In genomic region chr3:172039352-172040077, GRCh38 we compare ENCODE assay signal across 1 cellular context.
TF ChIP-seq lines count a peak whose summit lies in the region.

FNDC3B (plus strand) TSS chr3:172039578; CDS start chr3:172112480, 72,902 bp downstream.

TF ChIP-seq in SK-N-SH, 30 proteins besides CTCF, POLR2A, EP300 and RAD21 (continued from another document):
- TF ChIP-seq REST (IDR thresholded peaks at IDR 0.05; ENCODE audit: low read depth, low read length), result peak; percentile 49
- no peak for TF ChIP-seq IRF3 (IDR thresholded peaks at IDR 0.05; ENCODE audit: low read depth, low read length)
- no peak for TF ChIP-seq NRF1 (IDR thresholded peaks at IDR 0.05; ENCODE audit: low read depth, low read length)
- no peak for TF ChIP-seq NFIC (IDR thresholded peaks at IDR 0.05; ENCODE audit: borderline replicate concordance)
- no peak for TF ChIP-seq GABPA (IDR thresholded peaks at IDR 0.05; ENCODE audit: low read depth)
- no peak for TF ChIP-seq EZH2phosphoT487 (IDR thresholded peaks at IDR 0.05; ENCODE audit: borderline replicate concordance, low read depth)
- TF ChIP-seq MXI1 (IDR thresholded peaks at IDR 0.05; ENCODE audit: low read depth, low read length), result peak; percentile 69; the same call in 1 of the 2 replicates
